Comparison of ENCODE assay signal across 28 cellular contexts in genomic region chr20:33187491-33187890, GRCh38. TPM values are rescaled to one million over a fixed set of nuclear protein-coding genes. Genes with fewer than 3 reads are reported as not detected.
"Had no signal": no experiment of that assay in that cellular context is flagged by ENCODE, and none has a peak within 500 bp of the region (broad histone marks: within the 10 kb centered on the region; RNA-seq: fewer than 3 reads in every experiment).

No MANE protein-coding gene starts in this region.

- H3K9me3 ChIP-seq: ovary, right lobe of liver, sigmoid colon, suprapubic skin, testis, tibial artery, transverse colon, upper lobe of left lung, vagina had no signal

- FAIRE-seq: small intestine, urothelium cell line had no signal

- H3K4me1 ChIP-seq: parathyroid adenoma, psoas muscle, sigmoid colon, suprapubic skin, testis, tibial artery, transverse colon, vagina had no signal

- H3K27ac ChIP-seq: ovary, parathyroid adenoma, psoas muscle, right lobe of liver, sigmoid colon, suprapubic skin, testis, tibial artery, transverse colon, upper lobe of left lung, vagina had no signal

- H3K9ac ChIP-seq: parathyroid adenoma had no signal

- H3K27me3 ChIP-seq: ovary, right lobe of liver, sigmoid colon, testis, transverse colon, upper lobe of left lung, vagina had no signal

- H2AFZ ChIP-seq: parathyroid adenoma had no signal

- ATAC-seq: naive thymus-derived CD8-positive, alpha-beta T cell; natural killer cell treated with Interleukin-12 subunit alpha and Interleukin-12 subunit beta and Interleukin-15 and Interleukin-18, amount 100 ng/mL, for 72 hours; psoas muscle; right cardiac atrium; right lobe of liver; stimulated activated memory B cell treated with anti-CD40 and anti-IgM and Interleukin-4, amounts not matched to agents 10 μg/mL and 1 μg/mL and 100 μg/mL, for 72 hours; stimulated activated naive CD8-positive, alpha-beta T cell treated with anti-CD3 and anti-CD28 coated beads, Interleukin-15, amount 100 ng/mL, for 72 hours; stimulated activated naive CD8-positive, alpha-beta T cell treated with anti-CD3 and anti-CD28 coated beads, Interleukin-15, Interleukin-2, amounts not matched to agents 100 U/mL and 50 U/mL, for 24 hours had no signal

- H3K36me3 ChIP-seq: ovary, right lobe of liver, sigmoid colon, suprapubic skin, tibial artery, transverse colon, upper lobe of left lung, vagina had no signal

- DNase-seq: naive thymus-derived CD8-positive, alpha-beta T cell; nephron progenitor cell; occipital lobe; ovary; posterior cingulate gyrus; psoas muscle; right cardiac atrium; right lobe of liver; sigmoid colon; small intestine; stimulated activated CD4-positive, alpha-beta T cell treated with anti-CD3 and anti-CD28 coated beads, Interleukin-15, amount 100 ng/mL, for 24 hours; stimulated activated CD4-positive, alpha-beta T cell treated with anti-CD3 and anti-CD28 coated beads, Interleukin-4, amount 100 ng/mL, for 1 hour; stimulated activated CD4-positive, alpha-beta T cell treated with anti-CD3 and anti-CD28 coated beads, Interleukin-4, amount 100 ng/mL, for 4 hours; stimulated activated CD8-positive, alpha-beta memory T cell treated with anti-CD3 and anti-CD28 coated beads, Interleukin-4, amount 100 ng/mL, for 48 hours; stimulated activated naive CD4-positive, alpha-beta T cell; stimulated activated naive CD8-positive, alpha-beta T cell treated with anti-CD3 and anti-CD28 coated beads, Interleukin-15, amount 100 ng/mL, for 72 hours; stimulated activated naive CD8-positive, alpha-beta T cell treated with anti-CD3 and anti-CD28 coated beads, Interleukin-15, Interleukin-2, amounts not matched to agents 100 U/mL and 50 U/mL, for 24 hours; substantia nigra; testis; transverse colon had no signal

- H3K4me3 ChIP-seq: ovary, psoas muscle, right lobe of liver, sigmoid colon, suprapubic skin, testis, tibial artery, transverse colon, upper lobe of left lung, vagina had no signal

RNA-seq across cellular contexts. Expression of gene BPIFA2, which starts 19.5 kb away (rescaled TPM):
- polyA plus RNA-seq: naive thymus-derived CD8-positive, alpha-beta T cell; ovary; psoas muscle; right cardiac atrium; small intestine had no signal

RNA-seq across cellular contexts. Expression of gene BPIFA3, which starts 29.7 kb away (rescaled TPM):
- polyA plus RNA-seq: naive thymus-derived CD8-positive, alpha-beta T cell; ovary; psoas muscle; right cardiac atrium; sigmoid colon; small intestine had no signal

RNA-seq across cellular contexts. Expression of gene BPIFA1, which starts 48.3 kb away (rescaled TPM):
- polyA plus RNA-seq: naive thymus-derived CD8-positive, alpha-beta T cell; ovary; psoas muscle; right cardiac atrium; sigmoid colon had no signal
